23 cellular contexts compared by ENCODE assay signal in genomic region chr11:60121259-60121658, GRCh38. TPM values are rescaled to one million over a fixed set of nuclear protein-coding genes. Genes with fewer than 3 reads are reported as not detected.
DNase-seq lines count a peak whose midpoint lies in the region; TF ChIP-seq lines count a peak whose summit lies in the region.
"Had no signal": no experiment of that assay in that cellular context is flagged by ENCODE, and none has a peak within 500 bp of the region (broad histone marks: within the 10 kb centered on the region; RNA-seq: fewer than 3 reads in every experiment).

No MANE protein-coding gene starts in this region.

- H3K4me3 ChIP-seq in SJCRH30 (no peak overlapping the region), testis (no peak overlapping the region)
- H3K4me3 ChIP-seq: prostate gland, spleen, suprapubic skin had no signal

- H3K27ac ChIP-seq in SJCRH30 = peak overlapping the region; percentile 33; the same call in 1 of the 2 replicates
- peak overlapping the region; percentile 40 to 66 for H3K27ac ChIP-seq in testis
- H3K27ac ChIP-seq: prostate gland, spleen, suprapubic skin had no signal

- 38 to 82% methylated on average over 2 of the region's 2 CpGs for WGBS in testis, 2 donors

- H3K27me3 ChIP-seq in SJCRH30 = no peaks in the 10 kb centered on the region
- H3K27me3 ChIP-seq in testis = no peaks in the 10 kb centered on the region
- H3K27me3 ChIP-seq: spleen, suprapubic skin had no signal

- TF ChIP-seq POLR2A in erythroblast (IDR thresholded peaks at IDR 0.05; ENCODE audit: low read length) (no peak), testis (IDR thresholded peaks at IDR 0.05) (no peak)

- peak; percentile 35 for DNase-seq in DMS53 (lab: John Stamatoyannopoulos, UW)
- no peak for DNase-seq in DMS53 treated with DMSO at 0.1 percent for 48 hours (lab: John Stamatoyannopoulos, UW; ENCODE audit: unreplicated experiment)
- DNase-seq in SJCRH30 = peak; percentile 78 to 87
- peak; percentile 26 to 45 for DNase-seq in erythroblast (lab: John Stamatoyannopoulos, UW)
- peak; percentile 84 for DNase-seq in testis
- DNase-seq in NCI-H1436 (lab: John Stamatoyannopoulos, UW) = no peak
- DNase-seq in AG08396 (ENCODE audit: low spot score) = no peak
- DNase-seq in HT-29 (ENCODE audit: low spot score) = no peak
- DNase-seq: 8988T; activated effector memory CD4-positive, alpha-beta T cell treated with Interleukin-2 at 50 U/mL for 16 hours; amygdala; DMS 273 treated with DMSO at 0.1 percent for 48 hours; effector memory CD4-positive, alpha-beta T cell; head of caudate nucleus; immature natural killer cell; IMR-90; NCI-H1930; NCI-H345; spleen had no signal

- no peaks in the 10 kb centered on the region for H3K36me3 ChIP-seq in SJCRH30
- no peaks in the 10 kb centered on the region for H3K36me3 ChIP-seq in testis (ENCODE audit: low read depth, missing control alignments)
- H3K36me3 ChIP-seq: prostate gland, spleen, suprapubic skin had no signal

- H3K4me1 ChIP-seq in SJCRH30 (peaks cover 51% of the 10 kb centered on the region), testis (peaks cover 17% of the 10 kb centered on the region)
- H3K4me1 ChIP-seq: prostate gland, suprapubic skin had no signal

- no peak for TF ChIP-seq CTCF in testis (IDR thresholded peaks at IDR 0.05)

- no peaks in the 10 kb centered on the region for H3K9me3 ChIP-seq in SJCRH30 (replicated peaks)
- no peaks in the 10 kb centered on the region for H3K9me3 ChIP-seq in testis
- H3K9me3 ChIP-seq: prostate gland, spleen, suprapubic skin had no signal

- intact Hi-C loops in testis (cut with DNase I; ENCODE audit: low total_unique reads) = no loop called here

RNA-seq across cellular contexts. Expression of gene MS4A2, which starts 32.8 kb away (rescaled TPM):
- total RNA-seq in SJCRH30 (2014; rRNA removed; shearing (Covaris generic)) = not detected in 2 replicates
- total RNA-seq in testis = 1 to 10 TPM in 1 of 2 donors, under 1 TPM in 1; 0.39 to 2.6 TPM
- polyA plus RNA-seq in testis (ENCODE audit: insufficient read depth, low read depth, low replicate concordance) = 2.0 TPM
- total RNA-seq in HT-29 (2014; rRNA removed; shearing (Covaris generic)) = not detected in 2 replicates
- total RNA-seq: IMR-90; T-helper 2 cell treated with Interferon-gamma antibody and Interleukin-4, amounts not matched to agents 100 ng/mL and 5 ng/mL, for 36 hours had no signal
- polyA plus RNA-seq: BJ, IMR-90 had no signal

Comparison
In these comparisons a context has a peak if more than half of its experiments do, and no peak if none do; other contexts are left out.
1. DNase-seq: peak in DMS53 (single experiment), SJCRH30 (2 of 2), erythroblast (2 of 2) and testis (single experiment); none in DMS53 treated with DMSO at 0.1 percent for 48 hours (single experiment), NCI-H1436 (single experiment), AG08396 (single experiment) and HT-29 (single experiment).